26 cellular contexts compared by ENCODE assay signal in the genomic region with DNA sequence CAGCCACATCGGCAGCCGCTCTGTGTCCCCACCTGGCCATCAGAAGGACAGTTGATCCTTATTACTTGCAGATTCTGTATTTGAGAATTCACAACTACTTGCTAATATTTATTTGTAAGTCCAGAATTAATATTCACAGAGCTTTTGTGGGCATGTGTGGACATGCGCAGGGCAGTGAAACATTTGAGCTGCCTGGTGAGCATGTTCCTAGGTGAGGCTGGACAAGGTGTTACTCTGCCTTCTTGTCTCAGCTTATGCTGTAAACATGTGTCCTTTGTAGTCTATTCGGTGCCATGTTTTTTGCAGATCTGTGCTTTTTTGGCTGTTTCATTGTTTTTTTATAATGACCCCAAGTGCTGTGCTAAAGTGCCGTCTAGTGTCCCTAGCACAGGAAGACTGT.
"Had no signal": no experiment of that assay in that cellular context is flagged by ENCODE, and none has a peak within 500 bp of the region (broad histone marks: within the 10 kb centered on the region; RNA-seq: fewer than 3 reads in every experiment).

No MANE protein-coding gene starts in this region.

- H3K9ac ChIP-seq: KMS-11, SK-N-SH had no signal

- H3K4me3 ChIP-seq: body of pancreas, cardiac muscle cell, Peyer's patch, SJCRH30 had no signal

- H3K27ac ChIP-seq: body of pancreas, cardiac muscle cell, KMS-11, Peyer's patch, RWPE1, SJCRH30 had no signal

- H3K4me2 ChIP-seq: KMS-11, SK-N-SH had no signal

- H3K27me3 ChIP-seq: body of pancreas, cardiac muscle cell, Peyer's patch, SJCRH30 had no signal

- H3K27ac Mint-ChIP-seq: activated CD4-positive, alpha-beta T cell treated with anti-CD3 and anti-CD28 coated beads, Interleukin-2, amount 10 ng/mL, durations not matched to agents 24 days and 14 days; activated CD8-positive, alpha-beta memory T cell treated with anti-CD3 and anti-CD28 coated beads, Interleukin-2, amount 10 ng/mL, durations not matched to agents 7 days and 5 days; activated naive CD4-positive, alpha-beta T cell treated with anti-CD3 and anti-CD28 coated beads, Interleukin-2, amount 50 U/mL, for 24 hours; activated T-cell treated with anti-CD3 and anti-CD28 coated beads, Interleukin-2, amount 50 U/mL, for 24 hours; activated T-helper 1 cell treated with anti-CD3 and anti-CD28 coated beads, Interleukin-12 subunit alpha, Interleukin-12 subunit beta, Interleukin-2, Interleukin-4 antibody, amounts not matched to agents 30 ng/mL and 10 ng/mL and 1 ng/mL, durations not matched to agents 14 hours and 24 hours and 36 hours had no signal

- H3K4me1 ChIP-seq: body of pancreas, Peyer's patch, SJCRH30 had no signal

- H3K36me3 ChIP-seq: cardiac muscle cell had no signal

- H3K4me3 Mint-ChIP-seq: activated CD4-positive, alpha-beta T cell treated with anti-CD3 and anti-CD28 coated beads, Interleukin-2, amount 10 ng/mL, durations not matched to agents 24 days and 14 days; activated CD8-positive, alpha-beta memory T cell treated with anti-CD3 and anti-CD28 coated beads, Interleukin-2, amount 10 ng/mL, durations not matched to agents 7 days and 5 days; activated naive CD4-positive, alpha-beta T cell treated with anti-CD3 and anti-CD28 coated beads, Interleukin-2, amount 50 U/mL, for 24 hours; activated T-cell treated with anti-CD3 and anti-CD28 coated beads, Interleukin-2, amount 50 U/mL, for 24 hours; activated T-helper 1 cell treated with anti-CD3 and anti-CD28 coated beads, Interleukin-12 subunit alpha, Interleukin-12 subunit beta, Interleukin-2, Interleukin-4 antibody, amounts not matched to agents 30 ng/mL and 10 ng/mL and 1 ng/mL, durations not matched to agents 14 hours and 24 hours and 36 hours had no signal

- H3K9me3 ChIP-seq: body of pancreas, Peyer's patch, SJCRH30, SK-N-SH had no signal

- ATAC-seq: activated CD8-positive, alpha-beta memory T cell treated with anti-CD3 and anti-CD28 coated beads, Interleukin-2, amount 10 ng/mL, durations not matched to agents 7 days and 5 days; body of pancreas had no signal

- H3K27me3 Mint-ChIP-seq: activated CD4-positive, alpha-beta T cell treated with anti-CD3 and anti-CD28 coated beads, Interleukin-2, amount 10 ng/mL, durations not matched to agents 24 days and 14 days; activated CD8-positive, alpha-beta memory T cell treated with anti-CD3 and anti-CD28 coated beads, Interleukin-2, amount 10 ng/mL, durations not matched to agents 7 days and 5 days; activated naive CD4-positive, alpha-beta T cell treated with anti-CD3 and anti-CD28 coated beads, Interleukin-2, amount 50 U/mL, for 24 hours; activated T-cell treated with anti-CD3 and anti-CD28 coated beads, Interleukin-2, amount 50 U/mL, for 24 hours had no signal

- H3K9me3 Mint-ChIP-seq: activated naive CD4-positive, alpha-beta T cell treated with anti-CD3 and anti-CD28 coated beads, Interleukin-2, amount 50 U/mL, for 24 hours; activated T-cell treated with anti-CD3 and anti-CD28 coated beads, Interleukin-2, amount 50 U/mL, for 24 hours; activated T-helper 1 cell treated with anti-CD3 and anti-CD28 coated beads, Interleukin-12 subunit alpha, Interleukin-12 subunit beta, Interleukin-2, Interleukin-4 antibody, amounts not matched to agents 30 ng/mL and 10 ng/mL and 1 ng/mL, durations not matched to agents 14 hours and 24 hours and 36 hours had no signal

- DNase-seq: activated CD4-positive, alpha-beta T cell treated with anti-CD3 and anti-CD28 coated beads, Interleukin-2, amount 10 ng/mL, durations not matched to agents 24 days and 14 days; activated CD4-positive, alpha-beta T cell treated with anti-CD3 and anti-CD28 coated beads, Interleukin-2, amount 50 U/mL, for 48 hours; activated CD4-positive, CD25-positive, alpha-beta regulatory T cell treated with anti-CD3 and anti-CD28 coated beads, Interleukin-2, amount 50 U/mL, for 72 hours; activated CD8-positive, alpha-beta memory T cell treated with anti-CD3 and anti-CD28 coated beads, Interleukin-2, amount 10 ng/mL, durations not matched to agents 7 days and 5 days; activated effector memory CD4-positive, alpha-beta T cell treated with Interleukin-2 at 50 U/mL for 16 hours; activated naive CD4-positive, alpha-beta T cell; activated T-cell treated with anti-CD3 and anti-CD28 coated beads, Interleukin-2, amount 50 U/mL, for 24 hours; aorta; body of pancreas; MM.1S; NCI-H1105; NCI-H1436; NCI-H1694 treated with DMSO at 0.1 percent for 48 hours; NCI-H2029 treated with DMSO at 0.1 percent for 48 hours; NCI-H345; NCI-H510A; NCI-H69; Peyer's patch; Right ventricle myocardium superior; SJCRH30; SK-N-SH had no signal

- H3K4me1 Mint-ChIP-seq: activated CD4-positive, alpha-beta T cell treated with anti-CD3 and anti-CD28 coated beads, Interleukin-2, amount 10 ng/mL, durations not matched to agents 24 days and 14 days; activated naive CD4-positive, alpha-beta T cell treated with anti-CD3 and anti-CD28 coated beads, Interleukin-2, amount 50 U/mL, for 24 hours had no signal
